In genomic region chr4:54096563-54096962, GRCh38 we compare ENCODE assay signal across 30 cellular contexts. TPM values are rescaled to one million over a fixed set of nuclear protein-coding genes. Genes with fewer than 3 reads are reported as not detected.
DNase-seq lines count a peak whose midpoint lies in the region; ATAC-seq, FAIRE-seq and TF ChIP-seq lines count a peak whose summit lies in the region.
"Had no signal": no experiment of that assay in that cellular context is flagged by ENCODE, and none has a peak within 500 bp of the region (broad histone marks: within the 10 kb centered on the region; RNA-seq: fewer than 3 reads in every experiment).

No MANE protein-coding gene starts in this region.

- peak overlapping the region; percentile 20 for H2AFZ ChIP-seq in mammary epithelial cell (ENCODE audit: low read depth, low read length)
- H2AFZ ChIP-seq in HepG2 (ENCODE audit: low read length): no peak overlapping the region

- H3K9ac ChIP-seq in mammary epithelial cell (ENCODE audit: insufficient read depth, low read length) (no peak overlapping the region), endodermal cell (ENCODE audit: extremely low read depth, low read length, poor library complexity, severe bottlenecking) (no peak overlapping the region), HepG2 (ENCODE audit: insufficient read depth, low read depth, low read length) (no peak overlapping the region)
- H3K9ac ChIP-seq: KMS-11 had no signal

- peaks cover 10% of the 10 kb centered on the region for H3K27me3 Mint-ChIP-seq in MCF 10A (ENCODE audit: insufficient read depth, unreplicated experiment)
- peaks cover 100% of the 10 kb centered on the region for H3K27me3 Mint-ChIP-seq in endodermal cell (ENCODE audit: insufficient read depth)
- H3K27me3 Mint-ChIP-seq in neural crest cell (ENCODE audit: low read depth): peaks cover 100% of the 10 kb centered on the region
- H3K27me3 Mint-ChIP-seq in CD8-positive, alpha-beta T cell (ENCODE audit: low read depth): peaks cover 81% of the 10 kb centered on the region

- no peak overlapping the region for H3K4me3 Mint-ChIP-seq in MCF 10A (ENCODE audit: unreplicated experiment)
- H3K4me3 Mint-ChIP-seq in endodermal cell: no peak overlapping the region
- H3K4me3 Mint-ChIP-seq in neural crest cell: peak overlapping the region; percentile 14
- H3K4me3 Mint-ChIP-seq in CD8-positive, alpha-beta T cell: no peak overlapping the region
- H3K4me3 Mint-ChIP-seq: B cell; CD8-positive, alpha-beta memory T cell had no signal

- H3K4me2 ChIP-seq in mammary epithelial cell (ENCODE audit: insufficient read depth, low read depth, low read length) (no peak overlapping the region), HepG2 (ENCODE audit: low read depth, low read length) (no peak overlapping the region)
- H3K4me2 ChIP-seq: KMS-11 had no signal

- no peaks in the 10 kb centered on the region for H3K9me3 Mint-ChIP-seq in MCF 10A (ENCODE audit: unreplicated experiment)
- H3K9me3 Mint-ChIP-seq in endodermal cell: no peaks in the 10 kb centered on the region
- H3K9me3 Mint-ChIP-seq in neural crest cell: no peaks in the 10 kb centered on the region
- H3K9me3 Mint-ChIP-seq in CD8-positive, alpha-beta T cell: no peaks in the 10 kb centered on the region
- H3K9me3 Mint-ChIP-seq: CD8-positive, alpha-beta memory T cell had no signal

- H3K27me3 ChIP-seq in mammary epithelial cell (ENCODE audit: insufficient read depth, low read length) (peaks cover 19% of the 10 kb centered on the region), endodermal cell (ENCODE audit: control insufficient read depth, insufficient read depth, low read length, poor library complexity, severe bottlenecking) (peaks cover 100% of the 10 kb centered on the region), foreskin keratinocyte (peaks cover 97% of the 10 kb centered on the region), HepG2 (ENCODE audit: control insufficient read depth in 1 of 2, insufficient read depth in 2 of 2, low read length in 2 of 2) (peaks cover 10 to 87% of the 10 kb centered on the region in 2 experiments; a peak in 4 of 5 replicates)
- H3K27me3 ChIP-seq in CD8-positive, alpha-beta T cell (ENCODE audit: insufficient read depth, low read length): peaks cover 53% of the 10 kb centered on the region

- H3K36me3 ChIP-seq in mammary epithelial cell (ENCODE audit: insufficient read depth, low read length) (no peaks in the 10 kb centered on the region), endodermal cell (ENCODE audit: control insufficient read depth, insufficient read depth, low read length) (no peaks in the 10 kb centered on the region), HepG2 (replicated peaks in 1 of 2; ENCODE audit: control insufficient read depth in 1 of 2, insufficient read depth in 2 of 2, low read length in 2 of 2) (no peaks in the 10 kb centered on the region)
- no peaks in the 10 kb centered on the region for H3K36me3 ChIP-seq in CD8-positive, alpha-beta T cell (ENCODE audit: insufficient read depth, low read length)

- no peak for FAIRE-seq in HepG2 (lab: Jason Lieb, UNC)
- FAIRE-seq: GM12891, GM19239, HTR-8/SVneo had no signal

- H4K20me1 ChIP-seq in mammary epithelial cell (ENCODE audit: insufficient read depth, low read length) (no peaks in the 10 kb centered on the region), HepG2 (ENCODE audit: insufficient read depth, low read length) (no peaks in the 10 kb centered on the region)

- TF ChIP-seq POLR2A in HepG2 (IDR thresholded peaks at IDR 0.05; ENCODE audit: insufficient read depth in 1 of 2, low read depth in 2 of 2, low read length in 2 of 2): no peak

- DNase-seq in mammary epithelial cell (no peak), MCF 10A (ENCODE audit: unreplicated experiment) (no peak), endodermal cell (peak; percentile 55), neural crest cell (ENCODE audit: low read depth, low spot score) (no peak), foreskin keratinocyte (no peak), HepG2 (ENCODE audit: low spot score) (no peak)
- DNase-seq in CD8-positive, alpha-beta T cell: no peak
- DNase-seq: CD8-positive, alpha-beta memory T cell; DMS 273 treated with DMSO at 0.1 percent for 48 hours; DMS79 treated with DMSO at 0.1 percent for 48 hours; GF-D8; HCEC 1CT; NCI-H1048; NCI-H1417; NCI-H1694; NCI-H2029 treated with DMSO at 0.1 percent for 48 hours; NCI-H69; SHP77 treated with DMSO at 0.1 percent for 48 hours had no signal

- H3K4me1 ChIP-seq in mammary epithelial cell (ENCODE audit: insufficient read depth, low read length) (peaks cover 27% of the 10 kb centered on the region), endodermal cell (ENCODE audit: control insufficient read depth, insufficient read depth, low read length) (peaks cover 17% of the 10 kb centered on the region), foreskin keratinocyte (no peaks in the 10 kb centered on the region), HepG2 (ENCODE audit: insufficient read depth, low read length) (peaks cover 46% of the 10 kb centered on the region)
- H3K4me1 ChIP-seq in CD8-positive, alpha-beta T cell (ENCODE audit: insufficient read depth, low read length): peaks cover 54% of the 10 kb centered on the region

- ATAC-seq in foreskin keratinocyte (no peak), GM19328 (IDR thresholded peaks at IDR 0.05; ENCODE audit: unreplicated experiment) (no peak), HepG2 (no peak)
- ATAC-seq in CD8-positive, alpha-beta T cell: no peak
- ATAC-seq: Panc1 had no signal

- no peak for TF ChIP-seq EP300 in HepG2 (IDR thresholded peaks at IDR 0.05; ENCODE audit: low read depth in 2 of 2, low read length in 2 of 2)
- TF ChIP-seq EP300 in HepG2 (CRISPR knock-in tag; IDR thresholded peaks at IDR 0.05; ENCODE audit: borderline replicate concordance): no peak

- H3K79me2 ChIP-seq in mammary epithelial cell (ENCODE audit: insufficient read depth, low read length) (no peaks in the 10 kb centered on the region), HepG2 (ENCODE audit: insufficient read depth, low read length) (no peaks in the 10 kb centered on the region)

- peaks cover 4% of the 10 kb centered on the region for H3K4me1 Mint-ChIP-seq in MCF 10A (ENCODE audit: insufficient read depth, unreplicated experiment)
- peaks cover 52% of the 10 kb centered on the region for H3K4me1 Mint-ChIP-seq in endodermal cell
- peaks cover 45% of the 10 kb centered on the region for H3K4me1 Mint-ChIP-seq in neural crest cell
- H3K4me1 Mint-ChIP-seq in CD8-positive, alpha-beta T cell (ENCODE audit: low read depth): peaks cover 46% of the 10 kb centered on the region

- TF ChIP-seq RAD21 in HepG2 (CRISPR knock-in tag; IDR thresholded peaks at IDR 0.05): no peak

- BruUV-seq in mammary epithelial cell (replicated peaks; lab: Mats Ljungman, UMichigan): no TSS peak
- no TSS peak for BruUV-seq in MCF 10A (replicated peaks; lab: Mats Ljungman, UMichigan)
- BruUV-seq in HepG2 (replicated peaks; lab: Mats Ljungman, UMichigan): no TSS peak

- in situ Hi-C loops in mammary epithelial cell (cut with MboI; ENCODE audit: low sequenced_read_pairs in 2 of 2): no loop called here
- in situ Hi-C loops in HepG2 (cut with HindIII; ENCODE audit: extremely low pct_ligation_motif_present, low pct_unique_long_range_greater_than_20kb): no loop called here

- H3K27ac ChIP-seq in mammary epithelial cell (ENCODE audit: insufficient read depth, low read depth, low read length) (no peak overlapping the region), endodermal cell (ENCODE audit: low read depth, low read length) (no peak overlapping the region), foreskin keratinocyte (no peak overlapping the region), HepG2 (ENCODE audit: extremely low read length, insufficient read depth, low read length) (no peak overlapping the region)
- no peak overlapping the region for H3K27ac ChIP-seq in CD8-positive, alpha-beta T cell (ENCODE audit: low read depth, low read length)
- H3K27ac ChIP-seq: 22Rv1, C4-2B, KMS-11 had no signal

- no peaks in the 10 kb centered on the region for H3K9me3 ChIP-seq in mammary epithelial cell (replicated peaks; ENCODE audit: insufficient read depth, low read length)
- H3K9me3 ChIP-seq in endodermal cell (ENCODE audit: control insufficient read depth, low read length): no peaks in the 10 kb centered on the region
- H3K9me3 ChIP-seq in CD8-positive, alpha-beta T cell (ENCODE audit: low read length): no peaks in the 10 kb centered on the region
- H3K9me3 ChIP-seq in HepG2 (ENCODE audit: low read length): no peaks in the 10 kb centered on the region

- intact Hi-C loops in mammary epithelial cell (cut with micrococcal nuclease): no loop called here
- intact Hi-C loops in MCF 10A (cut with micrococcal nuclease): no loop called here
- intact Hi-C loops in CD8-positive, alpha-beta T cell (cut with DNase I, micrococcal nuclease): loop anchor here in 1 of 2 experiments (10.0 kb wide), 1 partner anchor 848 kb away; no protein-coding TSS in a partner anchor
- intact Hi-C loops in HepG2 (cut with micrococcal nuclease; ENCODE audit: unreplicated experiment): no loop called here

- no peak for TF ChIP-seq CTCF in mammary epithelial cell (conservative IDR thresholded peaks at IDR 0.05 in 1 of 2, IDR thresholded peaks at IDR 0.05 in 1 of 2; ENCODE audit: extremely low read depth in 1 of 2, insufficient read depth in 1 of 2, low read depth in 1 of 2, low read length in 2 of 2)
- TF ChIP-seq CTCF in MCF 10A (IDR thresholded peaks at IDR 0.05; ENCODE audit: unreplicated experiment): no peak
- no peak for TF ChIP-seq CTCF in endodermal cell (conservative IDR thresholded peaks at IDR 0.05)
- no peak for TF ChIP-seq CTCF in neural crest cell (conservative IDR thresholded peaks at IDR 0.05)
- no peak for TF ChIP-seq CTCF in foreskin keratinocyte (conservative IDR thresholded peaks at IDR 0.05)
- TF ChIP-seq CTCF in CD8-positive, alpha-beta T cell (IDR thresholded peaks at IDR 0.05): no peak
- TF ChIP-seq CTCF in HepG2 (CRISPR knock-in tag; IDR thresholded peaks at IDR 0.05): no peak

- H3K4me3 ChIP-seq in mammary epithelial cell (replicated peaks in 1 of 3; ENCODE audit: insufficient read depth in 1 of 3, low read depth in 2 of 3, low read length in 3 of 3): no peak overlapping the region
- H3K4me3 ChIP-seq in endodermal cell (ENCODE audit: low read length): no peak overlapping the region
- no peak overlapping the region for H3K4me3 ChIP-seq in CD8-positive, alpha-beta T cell (ENCODE audit: low read depth, low read length)
- no peak overlapping the region for H3K4me3 ChIP-seq in HepG2 (replicated peaks in 1 of 3; ENCODE audit: insufficient read depth in 1 of 3, low read depth in 2 of 3, low read length in 3 of 3)

- H3K36me3 Mint-ChIP-seq in MCF 10A (ENCODE audit: insufficient read depth, unreplicated experiment) (no peaks in the 10 kb centered on the region), endodermal cell (ENCODE audit: low read depth) (no peaks in the 10 kb centered on the region), neural crest cell (ENCODE audit: low read depth) (no peaks in the 10 kb centered on the region)
- H3K36me3 Mint-ChIP-seq in CD8-positive, alpha-beta T cell: no peaks in the 10 kb centered on the region
- H3K36me3 Mint-ChIP-seq: CD8-positive, alpha-beta memory T cell; IgD-negative memory B cell had no signal

- no peak overlapping the region for H3K27ac Mint-ChIP-seq in MCF 10A (ENCODE audit: low read depth, unreplicated experiment)
- H3K27ac Mint-ChIP-seq in endodermal cell: no peak overlapping the region
- H3K27ac Mint-ChIP-seq in neural crest cell (ENCODE audit: unreplicated experiment): no peak overlapping the region
- H3K27ac Mint-ChIP-seq in CD8-positive, alpha-beta T cell: no peak overlapping the region
- H3K27ac Mint-ChIP-seq: B cell; CD8-positive, alpha-beta memory T cell had no signal

- POLR2A ChIA-PET in MCF 10A (lab: Yijun Ruan, JAX) (no interaction called here), HepG2 (lab: Yijun Ruan, JAX) (interaction anchor here (0.5 kb wide), 1 partner anchor 65 kb away, joined by 3 read pairs; no protein-coding TSS in a partner anchor)
- POLR2A ChIA-PET in CD8-positive, alpha-beta T cell (lab: Charles Lee): interaction anchor here (0.6 to 1.0 kb wide), 2 partner anchors 13 to 94 kb away, joined by 3 to 4 read pairs; no protein-coding TSS in a partner anchor

- WGBS in mammary epithelial cell (ENCODE audit: low coverage, missing lambda C conversion rate): 98% methylated on average over 5 of the region's 5 CpGs
- WGBS in endodermal cell (ENCODE audit: insufficient coverage in 1 of 2, insufficient read length in 1 of 2), 2 experiments: 45 to 47% methylated on average over 2 to 5 of the region's 5 CpGs
- WGBS in HepG2 (ENCODE audit: low lambda C conversion rate): 73% methylated on average over 5 of the region's 5 CpGs

- dilution Hi-C loops in mammary epithelial cell (cut with HindIII; ENCODE audit: low sequenced_read_pairs): no loop called here

- CTCF ChIA-PET in mammary epithelial cell (lab: Charles Lee; ENCODE audit: low non-redundant PET) (no interaction called here), MCF 10A (lab: Yijun Ruan, JAX) (interaction anchor here (0.7 to 1.2 kb wide), 2 partner anchors 11 to 167 kb away, joined by 3 to 4 read pairs; no protein-coding TSS in a partner anchor), HepG2 (lab: Yijun Ruan, JAX; ENCODE audit: low intra/inter-chr PET ratio, low total read pairs) (no interaction called here)
- CTCF ChIA-PET in CD8-positive, alpha-beta T cell (lab: Charles Lee): interaction anchor here (0.8 to 1.0 kb wide), 2 partner anchors 10 to 22 kb away, joined by 3 to 5 read pairs; no protein-coding TSS in a partner anchor

RNA-seq across cellular contexts. Expression of gene GSX2, which starts 3.4 kb away (rescaled TPM):
- total RNA-seq in mammary epithelial cell (not detected), MCF 10A (2022) (not detected in 2 replicates), endodermal cell (not detected), neural crest cell (not detected in 2 replicates), foreskin keratinocyte (not detected in 2 replicates), HepG2 (2016; rRNA removed; fragmentation: Illumina TruSeq; extraction: Trizol) (not detected in 2 replicates)
- polyA plus RNA-seq in mammary epithelial cell (not detected), foreskin keratinocyte (not detected in 2 replicates), HepG2 (2011; rRNA removed) (not detected in 2 replicates)
- polyA minus RNA-seq in mammary epithelial cell: not detected
- 3.6 TPM for polyA plus RNA-seq in endodermal cell (2013, experiment 1 of 2)
- 4.2 TPM for polyA plus RNA-seq in endodermal cell (2013, experiment 2 of 2)
- total RNA-seq in CD8-positive, alpha-beta T cell: not detected
- total RNA-seq in HepG2 (2016; cell fraction: cytosol; rRNA removed; fragmentation: Illumina TruSeq; extraction: Trizol; ENCODE audit: low read depth): not detected in 2 replicates
- total RNA-seq in HepG2 (2016; cell fraction: insoluble cytoplasmic fraction; rRNA removed; fragmentation: Illumina TruSeq; extraction: Trizol): not detected in 2 replicates
- not detected in 2 replicates for total RNA-seq in HepG2 (2016; cell fraction: membrane; rRNA removed; fragmentation: Illumina TruSeq; extraction: Trizol)
- total RNA-seq in HepG2 (2016; cell fraction: nucleus; rRNA removed; fragmentation: Illumina TruSeq; extraction: Trizol): not detected in 2 replicates
- not detected in 2 replicates for polyA plus RNA-seq in HepG2 (2011; cell fraction: cytosol; rRNA removed)
- polyA plus RNA-seq in HepG2 (2011; cell fraction: nucleus; rRNA removed): not detected in 2 replicates
- polyA plus RNA-seq in HepG2 (2012): not detected in 2 replicates
- not detected in 2 replicates for polyA plus RNA-seq in HepG2 (2016; cell fraction: cytosol; fragmentation: Illumina TruSeq; extraction: Trizol; ENCODE audit: low read depth)
- not detected in 2 replicates for polyA plus RNA-seq in HepG2 (2016; cell fraction: insoluble cytoplasmic fraction; fragmentation: Illumina TruSeq; extraction: Trizol; ENCODE audit: low read depth)
- not detected in 2 replicates for polyA plus RNA-seq in HepG2 (2016; cell fraction: membrane; fragmentation: Illumina TruSeq; extraction: Trizol; ENCODE audit: low read depth)
- polyA plus RNA-seq in HepG2 (2016; cell fraction: nucleus; fragmentation: Illumina TruSeq; extraction: Trizol; ENCODE audit: insufficient read depth, low read depth): not detected in 2 replicates
- not detected in 2 replicates for polyA minus RNA-seq in HepG2 (2011; rRNA and poly(A)+ RNA removed; ENCODE audit: low replicate concordance)
- polyA minus RNA-seq in HepG2 (2011; cell fraction: cytosol; rRNA and poly(A)+ RNA removed): not detected in 2 replicates
- polyA minus RNA-seq in HepG2 (2011; cell fraction: nucleus; rRNA and poly(A)+ RNA removed): not detected in 2 replicates
- total RNA-seq: CD8-positive, alpha-beta memory T cell; NCI-H460; OCI-LY7 had no signal
- polyA plus RNA-seq: CD8-positive, alpha-beta memory T cell had no signal

RNA-seq across cellular contexts. Expression of gene CHIC2, which starts 32.2 kb away (rescaled TPM):
- total RNA-seq in mammary epithelial cell (10 to 100 TPM; 45.4 to 46.7 TPM), MCF 10A (2022) (59.4 and 59.6 TPM in 2 replicates), endodermal cell (10 to 100 TPM; 10.2 to 14.4 TPM), neural crest cell (9.5 and 10.4 TPM in 2 replicates), foreskin keratinocyte (21.8 and 22.4 TPM in 2 replicates), HepG2 (2016; rRNA removed; fragmentation: Illumina TruSeq; extraction: Trizol) (16.6 and 17.2 TPM in 2 replicates)
- polyA plus RNA-seq in mammary epithelial cell (17.2 TPM), foreskin keratinocyte (14.7 and 16.8 TPM in 2 replicates), HepG2 (2011; rRNA removed) (8.4 and 10.0 TPM in 2 replicates)
- polyA minus RNA-seq in mammary epithelial cell: 5.4 TPM
- 15.7 TPM for polyA plus RNA-seq in endodermal cell (2013, experiment 1 of 2)
- polyA plus RNA-seq in endodermal cell (2013, experiment 2 of 2): 17.4 TPM
- 10 to 100 TPM; 67.3 to 69.3 TPM for total RNA-seq in CD8-positive, alpha-beta T cell
- 27.0 and 31.5 TPM in 2 replicates for total RNA-seq in HepG2 (2016; cell fraction: cytosol; rRNA removed; fragmentation: Illumina TruSeq; extraction: Trizol; ENCODE audit: low read depth)
- total RNA-seq in HepG2 (2016; cell fraction: insoluble cytoplasmic fraction; rRNA removed; fragmentation: Illumina TruSeq; extraction: Trizol): 18.8 and 19.3 TPM in 2 replicates
- total RNA-seq in HepG2 (2016; cell fraction: membrane; rRNA removed; fragmentation: Illumina TruSeq; extraction: Trizol): 33.0 and 34.2 TPM in 2 replicates
- total RNA-seq in HepG2 (2016; cell fraction: nucleus; rRNA removed; fragmentation: Illumina TruSeq; extraction: Trizol): 10.2 and 11.4 TPM in 2 replicates
- 9.5 and 9.8 TPM in 2 replicates for polyA plus RNA-seq in HepG2 (2011; cell fraction: cytosol; rRNA removed)
- polyA plus RNA-seq in HepG2 (2011; cell fraction: nucleus; rRNA removed): 8.4 and 9.8 TPM in 2 replicates
- 9.2 and 11.5 TPM in 2 replicates for polyA plus RNA-seq in HepG2 (2012)
- 20.0 and 21.8 TPM in 2 replicates for polyA plus RNA-seq in HepG2 (2016; cell fraction: cytosol; fragmentation: Illumina TruSeq; extraction: Trizol; ENCODE audit: low read depth)
- polyA plus RNA-seq in HepG2 (2016; cell fraction: insoluble cytoplasmic fraction; fragmentation: Illumina TruSeq; extraction: Trizol; ENCODE audit: low read depth): 9.4 and 14.0 TPM in 2 replicates
- 20.0 and 26.0 TPM in 2 replicates for polyA plus RNA-seq in HepG2 (2016; cell fraction: membrane; fragmentation: Illumina TruSeq; extraction: Trizol; ENCODE audit: low read depth)
- polyA plus RNA-seq in HepG2 (2016; cell fraction: nucleus; fragmentation: Illumina TruSeq; extraction: Trizol; ENCODE audit: insufficient read depth, low read depth): 8.3 and 12.4 TPM in 2 replicates
- polyA minus RNA-seq in HepG2 (2011; rRNA and poly(A)+ RNA removed; ENCODE audit: low replicate concordance): 2.2 and 8.7 TPM in 2 replicates
- 13.7 and 17.7 TPM in 2 replicates for polyA minus RNA-seq in HepG2 (2011; cell fraction: cytosol; rRNA and poly(A)+ RNA removed)
- 39.3 and 58.1 TPM in 2 replicates for polyA minus RNA-seq in HepG2 (2011; cell fraction: nucleus; rRNA and poly(A)+ RNA removed)

Comparison
In these comparisons a context has a peak if more than half of its experiments do, and no peak if none do; other contexts are left out.
1. CTCF ChIA-PET loops: an anchor here in MCF 10A (0.7 to 1.2 kb wide) and CD8-positive, alpha-beta T cell (0.8 to 1.0 kb wide); none called in mammary epithelial cell and HepG2.